9 cellular contexts compared by ENCODE assay signal in the genomic region with DNA sequence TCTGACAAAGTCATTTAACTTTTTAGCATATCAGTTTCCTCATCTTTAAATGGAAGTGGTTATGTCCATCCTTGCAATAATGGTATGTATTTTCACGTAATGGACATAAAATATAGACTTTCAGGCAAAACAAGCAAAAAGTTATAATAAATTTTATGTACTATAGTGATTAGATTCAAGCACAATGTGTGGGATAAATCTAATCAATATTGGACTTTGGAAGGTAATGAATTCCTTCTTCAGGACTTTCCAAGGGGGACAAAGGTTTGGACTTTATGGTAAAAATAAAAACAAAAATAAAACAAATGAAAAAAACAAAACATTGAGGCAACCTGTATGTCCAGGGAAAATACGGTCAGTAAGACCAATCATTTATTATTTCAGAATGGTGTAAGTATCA.
"Had no signal": no experiment of that assay in that cellular context is flagged by ENCODE, and none has a peak within 500 bp of the region (broad histone marks: within the 10 kb centered on the region; RNA-seq: fewer than 3 reads in every experiment).

No MANE protein-coding gene starts in this region.

- H3K4me1 ChIP-seq: HAP-1 had no signal

- H3K27ac ChIP-seq: GM23248, HL-60 had no signal

- H3K36me3 ChIP-seq: HAP-1 had no signal

- H3K9me3 Mint-ChIP-seq: HFFc6 had no signal

- H3K4me3 ChIP-seq: GM23248, HAP-1, K562 had no signal

- H3K9me3 ChIP-seq: HAP-1 had no signal

- H3K27ac Mint-ChIP-seq: HFFc6 had no signal

- ATAC-seq: HCT116, K562 had no signal

- DNase-seq: GM23248, GOT3, H7, HFFc6, IMR-90 had no signal

- FAIRE-seq: K562 had no signal

- H3K9ac ChIP-seq: GM23248 had no signal

- H3K4me3 Mint-ChIP-seq: HFFc6 had no signal

- H2AFZ ChIP-seq: GM23248 had no signal
